In the genomic region with DNA sequence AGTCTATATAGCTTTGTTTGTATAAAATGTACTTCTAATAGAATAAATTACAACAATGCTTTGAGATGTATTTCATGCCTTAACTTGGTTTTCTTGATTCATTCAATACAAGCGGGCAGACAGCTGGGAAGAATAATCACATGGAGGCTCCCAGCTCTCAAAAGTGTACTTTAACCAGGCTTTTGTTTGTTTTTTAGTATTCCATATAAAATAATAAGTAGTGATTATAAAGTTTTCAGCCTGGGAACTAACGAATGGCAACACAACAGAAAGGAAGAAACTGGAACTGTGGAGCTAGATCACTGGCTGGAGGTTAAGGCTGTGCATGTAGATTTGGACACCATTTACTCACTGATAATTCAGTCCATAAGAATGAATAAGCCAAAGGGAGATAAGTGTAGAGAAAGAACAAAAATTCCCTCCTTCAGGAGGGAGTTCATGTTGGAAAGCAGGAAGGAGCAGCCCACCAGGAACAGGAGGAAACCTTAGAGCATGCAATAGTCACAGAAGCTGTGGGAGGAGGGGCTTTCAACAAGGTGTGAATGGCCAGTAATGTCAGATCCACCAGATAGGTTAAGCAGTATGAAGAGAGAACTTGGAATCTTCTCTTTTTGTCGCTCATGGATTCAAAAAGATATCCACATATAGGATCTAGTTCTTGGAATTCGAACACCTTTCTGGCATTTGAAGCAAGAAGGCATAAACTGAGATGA, we compare ENCODE assay signal across 1 cellular context.
TF ChIP-seq lines count a peak whose summit lies in the region.

No MANE protein-coding gene starts in this region.

TF ChIP-seq in H1, 55 proteins besides CTCF, POLR2A, EP300 and RAD21 (continued from another document):
- TF ChIP-seq, protein P1, sequence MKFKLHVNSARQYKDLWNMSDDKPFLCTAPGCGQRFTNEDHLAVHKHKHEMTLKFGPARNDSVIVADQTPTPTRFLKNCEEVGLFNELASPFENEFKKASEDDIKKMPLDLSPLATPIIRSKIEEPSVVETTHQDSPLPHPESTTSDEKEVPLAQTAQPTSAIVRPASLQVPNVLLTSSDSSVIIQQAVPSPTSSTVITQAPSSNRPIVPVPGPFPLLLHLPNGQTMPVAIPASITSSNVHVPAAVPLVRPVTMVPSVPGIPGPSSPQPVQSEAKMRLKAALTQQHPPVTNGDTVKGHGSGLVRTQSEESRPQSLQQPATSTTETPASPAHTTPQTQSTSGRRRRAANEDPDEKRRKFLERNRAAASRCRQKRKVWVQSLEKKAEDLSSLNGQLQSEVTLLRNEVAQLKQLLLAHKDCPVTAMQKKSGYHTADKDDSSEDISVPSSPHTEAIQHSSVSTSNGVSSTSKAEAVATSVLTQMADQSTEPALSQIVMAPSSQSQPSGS (IDR thresholded peaks at IDR 0.05; ENCODE audit: low read length) = no peak
- TF ChIP-seq KDM5A (IDR thresholded peaks at IDR 0.05; ENCODE audit: low read length) (no peak), NANOG (IDR thresholded peaks at IDR 0.05; ENCODE audit: insufficient read depth, low read depth, low read length, poor library complexity, severe bottlenecking) (no peak), SP1 (IDR thresholded peaks at IDR 0.05; ENCODE audit: low read depth, low read length) (no peak), CEBPB (IDR thresholded peaks at IDR 0.05; ENCODE audit: low read depth, low read length) (no peak), RFX5 (IDR thresholded peaks at IDR 0.05; ENCODE audit: borderline replicate concordance, low read depth, low read length) (no peak)
- TF ChIP-seq, protein P2, sequence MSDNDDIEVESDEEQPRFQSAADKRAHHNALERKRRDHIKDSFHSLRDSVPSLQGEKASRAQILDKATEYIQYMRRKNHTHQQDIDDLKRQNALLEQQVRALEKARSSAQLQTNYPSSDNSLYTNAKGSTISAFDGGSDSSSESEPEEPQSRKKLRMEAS (IDR thresholded peaks at IDR 0.05) = no peak
TF ChIP-seq in H1: peak in this region for 0.
